Comparison of ENCODE assay signal across 8 cellular contexts in the genomic region with DNA sequence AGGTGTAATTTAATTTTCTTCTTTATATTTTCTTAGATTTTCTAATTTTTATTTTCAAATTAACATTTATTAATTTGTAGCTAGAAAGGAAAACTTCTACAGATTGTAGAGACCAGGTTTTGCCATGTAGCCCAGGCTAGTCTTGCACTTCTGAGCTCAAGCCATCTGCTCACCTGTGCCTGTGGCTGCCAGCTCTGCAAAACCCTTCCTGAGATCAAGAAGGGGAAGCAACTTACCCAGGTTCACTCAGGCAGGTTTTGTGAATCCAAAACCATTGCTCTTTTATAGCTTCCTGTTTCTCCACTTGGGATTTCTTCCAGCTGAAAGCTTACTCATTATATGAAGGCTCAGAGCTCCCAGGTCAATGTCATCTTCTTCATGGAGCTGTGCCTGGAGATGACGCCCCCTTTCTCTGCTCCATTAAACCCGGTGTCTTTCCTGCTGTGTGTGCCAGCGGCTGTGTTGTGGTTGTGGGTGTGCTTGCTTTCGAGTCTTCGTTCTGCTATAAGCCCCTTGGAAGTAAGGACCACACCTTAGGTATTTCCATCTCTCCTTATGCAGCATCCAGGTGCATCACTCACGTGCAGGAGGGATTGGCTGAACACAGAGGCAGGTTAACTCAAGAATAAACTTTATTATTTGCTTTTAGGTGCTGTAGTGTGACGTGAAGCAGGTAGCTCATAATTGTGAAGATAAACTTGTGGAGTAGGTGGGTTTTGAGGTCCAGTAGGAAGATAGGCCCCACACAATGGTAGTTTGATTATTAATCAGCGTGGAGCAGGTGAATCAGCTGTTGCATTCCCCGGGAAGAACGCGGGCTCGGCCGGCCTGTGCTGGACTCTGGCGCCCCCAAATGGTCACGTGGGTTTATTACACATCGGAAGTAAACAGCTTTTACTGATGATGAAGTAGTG. TPM values are rescaled to one million over a fixed set of nuclear protein-coding genes. Genes with fewer than 3 reads are reported as not detected.
DNase-seq lines count a peak whose midpoint lies in the region; ATAC-seq and TF ChIP-seq lines count a peak whose summit lies in the region.

No MANE protein-coding gene starts in this region.

- H3K4me1 Mint-ChIP-seq in T-helper 2 cell treated with Interferon-gamma antibody and Interleukin-4, amounts not matched to agents 5 μg/mL and 100 μg/mL, for 36 hours (ENCODE audit: low read depth), result peaks cover 5% of the 10 kb centered on the region

- WGBS in right cardiac atrium, result 14% methylated on average over 16 of the region's 16 CpGs

- peaks cover 2% of the 10 kb centered on the region for H3K27me3 Mint-ChIP-seq in T-helper 2 cell treated with Interferon-gamma antibody and Interleukin-4, amounts not matched to agents 5 μg/mL and 100 μg/mL, for 36 hours (ENCODE audit: low read depth)

- intact Hi-C loops in right cardiac atrium (cut with DNase I), result loop anchor here (2.0 to 10.0 kb wide), 4 partner anchors 179 to 287 kb away; a partner anchor contains a TSS
- intact Hi-C loops in sciatic nerve (cut with DNase I), result loop anchor here (2.0 kb wide), 1 partner anchor 183 kb away; no protein-coding TSS in a partner anchor

- no peak overlapping the region for H3K4me3 Mint-ChIP-seq in T-helper 2 cell treated with Interferon-gamma antibody and Interleukin-4, amounts not matched to agents 5 μg/mL and 100 μg/mL, for 36 hours

- H3K4me3 ChIP-seq in right cardiac atrium (ENCODE audit: low read length), result no peak overlapping the region

- no peaks in the 10 kb centered on the region for H3K36me3 Mint-ChIP-seq in T-helper 2 cell treated with Interferon-gamma antibody and Interleukin-4, amounts not matched to agents 5 μg/mL and 100 μg/mL, for 36 hours (ENCODE audit: low read depth)

- no peak overlapping the region for H3K27ac Mint-ChIP-seq in T-helper 2 cell treated with Interferon-gamma antibody and Interleukin-4, amounts not matched to agents 5 μg/mL and 100 μg/mL, for 36 hours

- peak; percentile 89 for TF ChIP-seq CTCF in GM12872 (IDR thresholded peaks at IDR 0.05; ENCODE audit: insufficient read depth, low read depth, low read length)

- no peaks in the 10 kb centered on the region for H3K9me3 ChIP-seq in right cardiac atrium (ENCODE audit: control insufficient read depth, low read length)

- DNase-seq in NCI-H1930 (lab: John Stamatoyannopoulos, UW) (peak; percentile 11 to 61), amniotic epithelial cell (ENCODE audit: low read depth) (peak; percentile 50), right cardiac atrium (peak; percentile 77 to 87 (median 84)), sciatic nerve (ENCODE audit: low spot score) (peak; percentile 93), foreskin melanocyte (no peak)
- peak; percentile 64 for DNase-seq in T-helper 2 cell treated with Interferon-gamma antibody and Interleukin-4, amounts not matched to agents 5 μg/mL and 100 μg/mL, for 36 hours (ENCODE audit: low spot score)

- peak; percentile 80 to 89 for ATAC-seq in right cardiac atrium
- ATAC-seq in sciatic nerve, result peak; percentile 87
- ATAC-seq in GM18870 (IDR thresholded peaks at IDR 0.05; ENCODE audit: unreplicated experiment), result no peak

- no peaks in the 10 kb centered on the region for H3K27me3 ChIP-seq in right cardiac atrium (ENCODE audit: control insufficient read depth, insufficient read depth)

- no peaks in the 10 kb centered on the region for H3K4me1 ChIP-seq in right cardiac atrium (ENCODE audit: control insufficient read depth, insufficient read depth, low read length)

- no peaks in the 10 kb centered on the region for H3K9me3 Mint-ChIP-seq in T-helper 2 cell treated with Interferon-gamma antibody and Interleukin-4, amounts not matched to agents 5 μg/mL and 100 μg/mL, for 36 hours

- no peak overlapping the region for H3K27ac ChIP-seq in right cardiac atrium (ENCODE audit: low read length)

RNA-seq across cellular contexts. Expression of a gene that starts 42.2 kb away (rescaled TPM):
- total RNA-seq in right cardiac atrium, result 10 to 100 TPM; 15.1 to 24.4 (median 19.7) TPM
- polyA plus RNA-seq in right cardiac atrium, result 3.6 TPM
- total RNA-seq in sciatic nerve, result 19.4 TPM
